Comparison of ENCODE assay signal across 1 cellular context in the genomic region with DNA sequence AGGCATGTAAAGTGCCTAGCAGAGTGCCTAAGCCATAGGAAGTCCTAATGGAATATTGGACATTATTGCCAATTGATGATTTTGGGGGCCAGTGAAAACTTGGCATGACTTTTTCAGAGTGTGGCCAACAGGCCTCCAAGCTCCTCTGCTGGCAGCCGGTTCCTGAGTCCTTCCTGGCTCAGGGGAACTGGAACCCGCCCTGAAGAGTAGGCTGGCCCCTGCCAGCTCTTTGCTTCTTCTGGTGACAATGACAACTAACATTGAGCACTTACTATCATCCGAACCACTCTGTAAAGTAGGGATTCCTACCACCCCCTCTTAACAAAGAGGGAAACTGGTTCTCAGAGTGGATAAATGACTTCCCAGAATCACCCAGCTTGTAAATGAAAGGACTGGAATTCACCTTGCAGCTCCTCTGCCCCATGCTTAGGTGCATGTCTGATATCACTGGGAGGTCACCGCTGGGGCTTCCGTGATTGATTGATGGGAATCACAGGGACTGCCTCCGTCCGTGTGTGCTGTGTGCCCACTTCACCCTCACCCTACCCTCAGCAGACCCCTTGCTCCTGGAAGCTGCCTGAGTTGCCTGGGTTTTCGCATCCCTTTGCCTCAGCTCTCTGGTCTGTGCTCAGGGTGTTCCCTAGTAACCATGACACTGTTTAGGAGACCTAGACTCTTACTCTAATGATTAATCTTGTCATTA.
TF ChIP-seq lines count a peak whose summit lies in the region.

No MANE protein-coding gene starts in this region.

TF ChIP-seq in HepG2, 621 proteins besides CTCF, POLR2A, EP300 and RAD21:
- TF ChIP-seq, protein P1, sequence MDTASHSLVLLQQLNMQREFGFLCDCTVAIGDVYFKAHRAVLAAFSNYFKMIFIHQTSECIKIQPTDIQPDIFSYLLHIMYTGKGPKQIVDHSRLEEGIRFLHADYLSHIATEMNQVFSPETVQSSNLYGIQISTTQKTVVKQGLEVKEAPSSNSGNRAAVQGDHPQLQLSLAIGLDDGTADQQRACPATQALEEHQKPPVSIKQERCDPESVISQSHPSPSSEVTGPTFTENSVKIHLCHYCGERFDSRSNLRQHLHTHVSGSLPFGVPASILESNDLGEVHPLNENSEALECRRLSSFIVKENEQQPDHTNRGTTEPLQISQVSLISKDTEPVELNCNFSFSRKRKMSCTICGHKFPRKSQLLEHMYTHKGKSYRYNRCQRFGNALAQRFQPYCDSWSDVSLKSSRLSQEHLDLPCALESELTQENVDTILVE (CRISPR knock-in tag; IDR thresholded peaks at IDR 0.05), result no peak
- TF ChIP-seq, protein P2, sequence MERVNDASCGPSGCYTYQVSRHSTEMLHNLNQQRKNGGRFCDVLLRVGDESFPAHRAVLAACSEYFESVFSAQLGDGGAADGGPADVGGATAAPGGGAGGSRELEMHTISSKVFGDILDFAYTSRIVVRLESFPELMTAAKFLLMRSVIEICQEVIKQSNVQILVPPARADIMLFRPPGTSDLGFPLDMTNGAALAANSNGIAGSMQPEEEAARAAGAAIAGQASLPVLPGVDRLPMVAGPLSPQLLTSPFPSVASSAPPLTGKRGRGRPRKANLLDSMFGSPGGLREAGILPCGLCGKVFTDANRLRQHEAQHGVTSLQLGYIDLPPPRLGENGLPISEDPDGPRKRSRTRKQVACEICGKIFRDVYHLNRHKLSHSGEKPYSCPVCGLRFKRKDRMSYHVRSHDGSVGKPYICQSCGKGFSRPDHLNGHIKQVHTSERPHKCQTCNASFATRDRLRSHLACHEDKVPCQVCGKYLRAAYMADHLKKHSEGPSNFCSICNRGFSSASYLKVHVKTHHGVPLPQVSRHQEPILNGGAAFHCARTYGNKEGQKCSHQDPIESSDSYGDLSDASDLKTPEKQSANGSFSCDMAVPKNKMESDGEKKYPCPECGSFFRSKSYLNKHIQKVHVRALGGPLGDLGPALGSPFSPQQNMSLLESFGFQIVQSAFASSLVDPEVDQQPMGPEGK (CRISPR knock-in tag; IDR thresholded peaks at IDR 0.05), result no peak
- TF ChIP-seq ZFAT (CRISPR knock-in tag; conservative IDR thresholded peaks at IDR 0.05), result no peak
- TF ChIP-seq, protein P3, sequence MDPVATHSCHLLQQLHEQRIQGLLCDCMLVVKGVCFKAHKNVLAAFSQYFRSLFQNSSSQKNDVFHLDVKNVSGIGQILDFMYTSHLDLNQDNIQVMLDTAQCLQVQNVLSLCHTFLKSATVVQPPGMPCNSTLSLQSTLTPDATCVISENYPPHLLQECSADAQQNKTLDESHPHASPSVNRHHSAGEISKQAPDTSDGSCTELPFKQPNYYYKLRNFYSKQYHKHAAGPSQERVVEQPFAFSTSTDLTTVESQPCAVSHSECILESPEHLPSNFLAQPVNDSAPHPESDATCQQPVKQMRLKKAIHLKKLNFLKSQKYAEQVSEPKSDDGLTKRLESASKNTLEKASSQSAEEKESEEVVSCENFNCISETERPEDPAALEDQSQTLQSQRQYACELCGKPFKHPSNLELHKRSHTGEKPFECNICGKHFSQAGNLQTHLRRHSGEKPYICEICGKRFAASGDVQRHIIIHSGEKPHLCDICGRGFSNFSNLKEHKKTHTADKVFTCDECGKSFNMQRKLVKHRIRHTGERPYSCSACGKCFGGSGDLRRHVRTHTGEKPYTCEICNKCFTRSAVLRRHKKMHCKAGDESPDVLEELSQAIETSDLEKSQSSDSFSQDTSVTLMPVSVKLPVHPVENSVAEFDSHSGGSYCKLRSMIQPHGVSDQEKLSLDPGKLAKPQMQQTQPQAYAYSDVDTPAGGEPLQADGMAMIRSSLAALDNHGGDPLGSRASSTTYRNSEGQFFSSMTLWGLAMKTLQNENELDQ (CRISPR knock-in tag; IDR thresholded peaks at IDR 0.05; ENCODE audit: borderline replicate concordance), result no peak
- TF ChIP-seq NCOA2 (CRISPR knock-in tag; IDR thresholded peaks at IDR 0.05), result no peak
- no peak for TF ChIP-seq NR2C2 (CRISPR knock-in tag; IDR thresholded peaks at IDR 0.05; ENCODE audit: borderline replicate concordance)
- TF ChIP-seq ZFP1 (CRISPR knock-in tag; IDR thresholded peaks at IDR 0.05), result no peak
- TF ChIP-seq YEATS4 (CRISPR knock-in tag; IDR thresholded peaks at IDR 0.05; ENCODE audit: borderline replicate concordance), result no peak
- no peak for TF ChIP-seq ZNF143 (CRISPR knock-in tag; IDR thresholded peaks at IDR 0.05)
